Comparison of ENCODE assay signal across 29 cellular contexts in genomic region chr3:59483191-59483590, GRCh38.
"Had no signal": no experiment of that assay in that cellular context is flagged by ENCODE, and none has a peak within 500 bp of the region (broad histone marks: within the 10 kb centered on the region; RNA-seq: fewer than 3 reads in every experiment).

No MANE protein-coding gene starts in this region.

- H3K9me3 Mint-ChIP-seq: activated B cell treated with CpG ODN at 0.5 μM for 24 hours; central memory CD8-positive, alpha-beta T cell; dendritic cell treated with granulocyte-macrophage colony-stimulating factor and Interleukin-4, amounts not matched to agents 40 ng/mL and 50 ng/mL, for 4 days; endodermal cell; T-helper 2 cell treated with Interferon-gamma antibody and Interleukin-4, amounts not matched to agents 5 μg/mL and 100 μg/mL, for 36 hours had no signal

- H3K27ac ChIP-seq: brain microvascular endothelial cell, coronary artery, dorsolateral prefrontal cortex, foreskin keratinocyte, gastrocnemius medialis, heart left ventricle, WERI-Rb-1 had no signal

- ATAC-seq: esophagus mucosa, gastrocnemius medialis, heart left ventricle, T-helper 17 cell had no signal

- H3K9me3 ChIP-seq: gastrocnemius medialis, heart left ventricle had no signal

- H3K27me3 Mint-ChIP-seq: activated B cell treated with CpG ODN at 0.5 μM for 24 hours; activated CD4-positive, alpha-beta T cell treated with anti-CD3 and anti-CD28 coated beads, Interleukin-2, amount 10 ng/mL, durations not matched to agents 7 days and 5 days; activated naive CD8-positive, alpha-beta T cell; central memory CD8-positive, alpha-beta T cell; dendritic cell treated with granulocyte-macrophage colony-stimulating factor and Interleukin-4, amounts not matched to agents 40 ng/mL and 50 ng/mL, for 4 days; T-helper 17 cell had no signal

- H3K4me3 ChIP-seq: coronary artery, dorsolateral prefrontal cortex, gastrocnemius medialis, heart left ventricle had no signal

- DNase-seq: activated B cell treated with CpG ODN at 0.5 μM for 24 hours; activated CD4-positive, alpha-beta T cell treated with anti-CD3 and anti-CD28 coated beads, Interleukin-2, amount 10 ng/mL, durations not matched to agents 7 days and 5 days; activated CD4-positive, alpha-beta T cell treated with anti-CD3 and anti-CD28 coated beads, Interleukin-2, amount 50 U/mL, for 4 hours; activated CD8-positive, alpha-beta memory T cell treated with anti-CD3 and anti-CD28 coated beads for 24 hours; activated effector memory CD4-positive, alpha-beta T cell treated with Interleukin-2 at 50 U/mL for 16 hours; activated gamma-delta T cell treated with Interleukin-2 at 50 U/mL for 16 hours; activated naive CD4-positive, alpha-beta T cell treated with anti-CD3 and anti-CD28 coated beads, Interleukin-2, amount 50 U/mL, for 16 hours; activated naive CD4-positive, alpha-beta T cell treated with Interleukin-2 at 50 U/mL for 16 hours; activated T-cell treated with anti-CD3 and anti-CD28 coated beads, Interleukin-2, amount 50 U/mL, for 48 hours; amniotic stem cell; anterior cingulate cortex; brain microvascular endothelial cell; dorsolateral prefrontal cortex; effector memory CD4-positive, alpha-beta T cell; endodermal cell; gastrocnemius medialis; glutamatergic neuron; heart left ventricle; T-helper 1 cell; T-helper 17 cell; T1000; WERI-Rb-1 had no signal

- H3K4me3 Mint-ChIP-seq: activated B cell treated with CpG ODN at 0.5 μM for 24 hours; activated CD4-positive, alpha-beta T cell treated with anti-CD3 and anti-CD28 coated beads, Interleukin-2, amount 10 ng/mL, durations not matched to agents 7 days and 5 days; activated naive CD8-positive, alpha-beta T cell; central memory CD8-positive, alpha-beta T cell; dendritic cell treated with granulocyte-macrophage colony-stimulating factor and Interleukin-4, amounts not matched to agents 40 ng/mL and 50 ng/mL, for 4 days; endodermal cell; T-helper 17 cell; T-helper 2 cell treated with Interferon-gamma antibody and Interleukin-4, amounts not matched to agents 5 μg/mL and 100 μg/mL, for 36 hours had no signal

- H3K27ac Mint-ChIP-seq: activated B cell treated with CpG ODN at 0.5 μM for 24 hours; activated CD4-positive, alpha-beta T cell treated with anti-CD3 and anti-CD28 coated beads, Interleukin-2, amount 10 ng/mL, durations not matched to agents 7 days and 5 days; activated naive CD8-positive, alpha-beta T cell; dendritic cell treated with granulocyte-macrophage colony-stimulating factor and Interleukin-4, amounts not matched to agents 40 ng/mL and 50 ng/mL, for 4 days; endodermal cell; T-helper 17 cell; T-helper 2 cell treated with Interferon-gamma antibody and Interleukin-4, amounts not matched to agents 5 μg/mL and 100 μg/mL, for 36 hours had no signal

- H3K4me1 Mint-ChIP-seq: activated B cell treated with CpG ODN at 0.5 μM for 24 hours had no signal

- H3K4me1 ChIP-seq: gastrocnemius medialis had no signal

- H3K36me3 ChIP-seq: brain microvascular endothelial cell, gastrocnemius medialis, heart left ventricle, WERI-Rb-1 had no signal

- H3K27me3 ChIP-seq: brain microvascular endothelial cell, foreskin keratinocyte, heart left ventricle had no signal

- H3K36me3 Mint-ChIP-seq: activated naive CD8-positive, alpha-beta T cell had no signal
